Comparison of ENCODE assay signal across 8 cellular contexts in the genomic region with DNA sequence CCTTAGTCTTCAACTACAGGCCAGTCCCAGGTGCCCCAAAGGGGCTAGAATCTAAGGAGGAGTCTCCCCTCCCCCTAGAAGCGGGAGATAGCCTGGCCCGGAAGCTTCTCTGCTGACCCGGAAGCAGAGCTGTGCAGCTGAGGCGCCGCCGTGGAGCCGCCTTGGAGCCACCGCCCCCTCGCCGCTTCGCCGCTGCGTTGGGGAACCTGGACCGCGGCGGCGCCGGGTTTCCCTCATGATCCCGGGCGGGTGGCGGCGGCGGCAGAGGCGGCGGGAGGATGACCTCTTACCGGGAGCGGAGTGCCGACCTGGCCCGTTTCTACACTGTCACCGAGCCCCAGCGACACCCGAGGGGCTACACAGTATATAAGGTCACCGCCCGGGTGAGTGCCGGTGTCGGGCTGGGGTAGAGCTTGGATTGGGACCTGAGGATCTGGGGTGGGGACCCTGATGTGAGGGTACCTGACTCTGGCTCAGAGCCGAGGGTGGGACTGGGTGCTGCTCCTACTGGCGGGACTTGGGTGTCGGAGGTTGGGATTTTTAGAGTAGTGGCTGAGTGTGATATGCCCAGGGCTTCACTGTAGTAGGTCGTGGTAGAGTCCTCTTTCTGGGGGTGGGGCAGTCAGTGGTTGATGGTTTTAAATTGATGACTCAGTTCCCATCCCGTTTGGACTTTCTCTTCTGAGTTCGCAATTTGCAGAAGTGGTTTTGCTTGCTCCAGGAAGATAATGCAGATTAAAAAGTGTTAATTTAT. TPM values are rescaled to one million over a fixed set of nuclear protein-coding genes. Genes with fewer than 3 reads are reported as not detected.
DNase-seq lines count a peak whose midpoint lies in the region; ATAC-seq and TF ChIP-seq lines count a peak whose summit lies in the region.

A gene with protein sequence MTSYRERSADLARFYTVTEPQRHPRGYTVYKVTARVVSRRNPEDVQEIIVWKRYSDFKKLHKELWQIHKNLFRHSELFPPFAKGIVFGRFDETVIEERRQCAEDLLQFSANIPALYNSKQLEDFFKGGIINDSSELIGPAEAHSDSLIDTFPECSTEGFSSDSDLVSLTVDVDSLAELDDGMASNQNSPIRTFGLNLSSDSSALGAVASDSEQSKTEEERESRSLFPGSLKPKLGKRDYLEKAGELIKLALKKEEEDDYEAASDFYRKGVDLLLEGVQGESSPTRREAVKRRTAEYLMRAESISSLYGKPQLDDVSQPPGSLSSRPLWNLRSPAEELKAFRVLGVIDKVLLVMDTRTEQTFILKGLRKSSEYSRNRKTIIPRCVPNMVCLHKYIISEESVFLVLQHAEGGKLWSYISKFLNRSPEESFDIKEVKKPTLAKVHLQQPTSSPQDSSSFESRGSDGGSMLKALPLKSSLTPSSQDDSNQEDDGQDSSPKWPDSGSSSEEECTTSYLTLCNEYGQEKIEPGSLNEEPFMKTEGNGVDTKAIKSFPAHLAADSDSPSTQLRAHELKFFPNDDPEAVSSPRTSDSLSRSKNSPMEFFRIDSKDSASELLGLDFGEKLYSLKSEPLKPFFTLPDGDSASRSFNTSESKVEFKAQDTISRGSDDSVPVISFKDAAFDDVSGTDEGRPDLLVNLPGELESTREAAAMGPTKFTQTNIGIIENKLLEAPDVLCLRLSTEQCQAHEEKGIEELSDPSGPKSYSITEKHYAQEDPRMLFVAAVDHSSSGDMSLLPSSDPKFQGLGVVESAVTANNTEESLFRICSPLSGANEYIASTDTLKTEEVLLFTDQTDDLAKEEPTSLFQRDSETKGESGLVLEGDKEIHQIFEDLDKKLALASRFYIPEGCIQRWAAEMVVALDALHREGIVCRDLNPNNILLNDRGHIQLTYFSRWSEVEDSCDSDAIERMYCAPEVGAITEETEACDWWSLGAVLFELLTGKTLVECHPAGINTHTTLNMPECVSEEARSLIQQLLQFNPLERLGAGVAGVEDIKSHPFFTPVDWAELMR (plus strand): TSS at position 115 of the 754 bp plus-strand sequence. CDS start 164 bp downstream, at position 279.

- H3K27ac ChIP-seq in colonic mucosa = peak within 1 kb of the TSS; percentile 72

- H3K36me3 ChIP-seq in BE2C (no peaks in the 10 kb centered on the region), colonic mucosa (no peaks in the 10 kb centered on the region)

- peak within 1 kb of the TSS; percentile 76 to 81 for H3K9ac ChIP-seq in colonic mucosa (ENCODE audit: low read depth in 2 of 2, low read length in 2 of 2)

- DNase-seq in BE2C (peak; percentile 90), NCI-H510A treated with DMSO at 0.1 percent for 48 hours (lab: John Stamatoyannopoulos, UW) (peak; percentile 80), colonic mucosa (peak; percentile 87), left kidney (ENCODE audit: low read depth, low spot score) (peak; percentile 94)
- peak; percentile 81 for DNase-seq in activated CD4-positive, alpha-beta T cell treated with anti-CD3 and anti-CD28 coated beads for 4 hours
- DNase-seq in stimulated activated CD4-positive, alpha-beta T cell treated with anti-CD3 and anti-CD28 coated beads, Interleukin-1b, Interleukin-23, amount 100 ng/mL, for 48 hours = peak; percentile 85

- TF ChIP-seq POLR2A in GM19193 (IDR thresholded peaks at IDR 0.05; ENCODE audit: extremely low read depth, insufficient read depth, insufficient read length) = peak; percentile 65

- H3K9me3 ChIP-seq in BE2C (no peaks in the 10 kb centered on the region), colonic mucosa (no peaks in the 10 kb centered on the region)

- intact Hi-C loops in colonic mucosa (cut with DNase I) = no loop called here

- H3K27me3 ChIP-seq in BE2C (no peaks in the 10 kb centered on the region), colonic mucosa (no peaks in the 10 kb centered on the region)

- H3K4me1 ChIP-seq in BE2C (peaks cover 6% of the 10 kb centered on the region), colonic mucosa (no peaks in the 10 kb centered on the region)

- H3K4me3 ChIP-seq in BE2C (ENCODE audit: low read depth, low read length) (peak within 1 kb of the TSS; percentile 88), colonic mucosa (peak within 1 kb of the TSS; percentile 61)

- ATAC-seq in HG03432 (IDR thresholded peaks at IDR 0.05; ENCODE audit: unreplicated experiment) = peak; percentile 99

- TF ChIP-seq CTCF in BE2C (IDR thresholded peaks at IDR 0.05; ENCODE audit: low read depth, low read length) (no peak), colonic mucosa (IDR thresholded peaks at IDR 0.05) (no peak)

RNA-seq across cellular contexts. Expression of the gene that starts here (rescaled TPM):
- 19.7 TPM for polyA plus RNA-seq in BE2C (2012; ENCODE audit: insufficient read depth, insufficient read length, low read depth)
- total RNA-seq in colonic mucosa = 1 to 10 TPM; 8.8 to 9.6 TPM

Comparison
In these comparisons a context has a peak if more than half of its experiments do, and no peak if none do; other contexts are left out.
1. Peak in every context shown above with its lines: DNase-seq, ATAC-seq, H3K4me3 ChIP-seq and H3K27ac ChIP-seq.